ENCODE assay signal across 27 cellular contexts in the genomic region with DNA sequence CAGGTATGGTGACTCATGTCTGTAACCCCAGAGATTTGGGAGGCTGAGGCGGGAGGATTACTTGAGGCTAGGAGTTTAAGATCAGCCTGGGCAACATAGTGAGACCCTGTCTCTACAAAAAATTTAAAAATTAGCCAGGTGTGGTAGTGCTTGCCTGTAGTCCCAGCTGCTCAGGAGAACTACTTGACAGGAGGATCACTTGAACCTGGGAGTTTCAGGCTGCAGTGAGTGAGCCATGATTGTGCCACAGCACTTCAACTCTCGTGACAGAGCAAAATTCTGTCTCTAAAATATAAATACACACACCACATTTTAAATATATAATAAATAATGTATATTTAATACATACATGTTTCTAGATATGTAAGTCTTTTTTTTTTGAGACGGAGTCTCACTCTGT.
"Had no signal": no experiment of that assay in that cellular context is flagged by ENCODE, and none has a peak within 500 bp of the region (broad histone marks: within the 10 kb centered on the region; RNA-seq: fewer than 3 reads in every experiment).

No MANE protein-coding gene starts in this region.

- H3K4me2 ChIP-seq: SK-N-SH had no signal

- DNase-seq: activated CD4-positive, alpha-beta memory T cell treated with anti-CD3 and anti-CD28 coated beads for 36 hours; activated CD4-positive, alpha-beta T cell treated with anti-CD3 and anti-CD28 coated beads, Interleukin-2, amount 10 ng/mL, durations not matched to agents 7 days and 5 days; activated CD4-positive, CD25-positive, alpha-beta regulatory T cell; activated CD8-positive, alpha-beta memory T cell treated with anti-CD3 and anti-CD28 coated beads, Interleukin-2, amount 50 U/mL, for 4 hours; activated naive CD4-positive, alpha-beta T cell treated with anti-CD3 and anti-CD28 coated beads, Interleukin-2, amount 50 U/mL, for 16 hours; activated naive CD8-positive, alpha-beta T cell treated with anti-CD3 and anti-CD28 coated beads, Interleukin-2, amount 10 ng/mL, durations not matched to agents 7 days and 5 days; activated T-cell treated with anti-CD3 and anti-CD28 coated beads, Interleukin-2, amount 50 U/mL, for 72 hours; anterior cingulate cortex; Kasumi-1; KBM-7; NCI-H1105 treated with DMSO at 0.1 percent for 48 hours; NCI-H1436 treated with DMSO at 0.1 percent for 48 hours; NCI-H187; NCI-H2081; NCI-H2171; NCI-H226; NCI-H69; NK-92 treated with Interleukin-12 subunit alpha and Interleukin-12 subunit beta, amount 100 ng/mL, for 24 hours; OCI-M1; Right ventricle myocardium superior; SJCRH30; SK-N-SH; T-helper 1 cell had no signal

- H3K9ac ChIP-seq: SK-N-SH had no signal

- H3K27ac ChIP-seq: RWPE1, SJCRH30, VCaP had no signal

- ATAC-seq: activated T-cell treated with anti-CD3 and anti-CD28 coated beads, Interleukin-2, amount 50 U/mL, for 72 hours; Panc1 had no signal

- H3K27me3 ChIP-seq: adrenal gland, SJCRH30 had no signal

- H3K9me3 ChIP-seq: adrenal gland, SJCRH30, SK-N-SH had no signal

- H3K36me3 ChIP-seq: adrenal gland, SJCRH30 had no signal

- H3K4me3 ChIP-seq: adrenal gland, SJCRH30 had no signal
